8 cellular contexts compared by ENCODE assay signal in genomic region chr17:18319604-18320256, GRCh38. TPM values are rescaled to one million over a fixed set of nuclear protein-coding genes. Genes with fewer than 3 reads are reported as not detected.
A peak's percentile ranks its signal among the peaks of the same experiment; 100 is the strongest.
DNase-seq lines count a peak whose midpoint lies in the region; ATAC-seq, FAIRE-seq and TF ChIP-seq lines count a peak whose summit lies in the region.

No MANE protein-coding gene starts in this region.

- peaks cover 31 to 35% of the 10 kb centered on the region in 2 donors for H3K4me1 ChIP-seq in kidney (ENCODE audit: control insufficient read depth in 1 of 2, insufficient read depth in 1 of 2, low read depth in 1 of 2, low read length in 2 of 2)

- TF ChIP-seq CTCF in kidney (IDR thresholded peaks at IDR 0.05; ENCODE audit: borderline replicate concordance, extremely low read depth, insufficient read depth) = peak; percentile 28

- H3K9ac ChIP-seq in kidney (ENCODE audit: low read length in 2 of 2) = no peak overlapping the region

- no peak overlapping the region for H3K27ac Mint-ChIP-seq in activated CD4-positive, alpha-beta T cell treated with anti-CD3 and anti-CD28 coated beads, Interleukin-2, amount 10 ng/mL, durations not matched to agents 7 days and 5 days

- FAIRE-seq in kidney (lab: Jason Lieb, UNC) = no peak
- peak; percentile 86 for FAIRE-seq in urothelium cell line (lab: Jason Lieb, UNC)

- POLR2A ChIA-PET in activated CD4-positive, alpha-beta T cell treated with anti-CD3 and anti-CD28 coated beads, Interleukin-2, amount 10 ng/mL, durations not matched to agents 7 days and 5 days (lab: Charles Lee) = no interaction called here

- ATAC-seq in GM18873 (IDR thresholded peaks at IDR 0.05; ENCODE audit: low FRiP score, unreplicated experiment) = no peak

- peaks cover 17 to 43% of the 10 kb centered on the region in 2 donors for H3K36me3 ChIP-seq in kidney (ENCODE audit: control insufficient read depth in 1 of 2, insufficient read depth in 2 of 2, low read length in 2 of 2)

- intact Hi-C loops in kidney (cut with DNase I) = no loop called here

- H3K9me3 Mint-ChIP-seq in activated CD4-positive, alpha-beta T cell treated with anti-CD3 and anti-CD28 coated beads, Interleukin-2, amount 10 ng/mL, durations not matched to agents 7 days and 5 days = no peaks in the 10 kb centered on the region

- peak overlapping the region in 1 of 2 donors; percentile 35 for H3K4me3 ChIP-seq in kidney (ENCODE audit: low read length in 2 of 2)

- no peaks in the 10 kb centered on the region for H3K9me3 ChIP-seq in kidney (ENCODE audit: control insufficient read depth in 1 of 2, low read length in 2 of 2)

- no peak overlapping the region for H3K27ac ChIP-seq in kidney (ENCODE audit: low read depth in 2 of 2, low read length in 2 of 2)

- peak; percentile 34 for DNase-seq in activated CD4-positive, alpha-beta T cell treated with anti-CD3 and anti-CD28 coated beads, Interleukin-2, amount 10 ng/mL, durations not matched to agents 7 days and 5 days
- no peak for DNase-seq in activated CD4-positive, alpha-beta T cell treated with anti-CD3 and anti-CD28 coated beads for 48 hours
- DNase-seq in NCI-H2171 (lab: John Stamatoyannopoulos, UW) (peak; percentile 15), astrocyte of the hippocampus (ENCODE audit: low read depth, low spot score) (peak; percentile 69), kidney (peak; percentile 52), urothelium cell line (ENCODE audit: low spot score) (peak; percentile 27), NCI-H2029 (lab: John Stamatoyannopoulos, UW) (no peak)

- H3K36me3 Mint-ChIP-seq in activated CD4-positive, alpha-beta T cell treated with anti-CD3 and anti-CD28 coated beads, Interleukin-2, amount 10 ng/mL, durations not matched to agents 7 days and 5 days (ENCODE audit: low read depth) = peaks cover 40% of the 10 kb centered on the region

- peaks cover 51% of the 10 kb centered on the region for H3K4me1 Mint-ChIP-seq in activated CD4-positive, alpha-beta T cell treated with anti-CD3 and anti-CD28 coated beads, Interleukin-2, amount 10 ng/mL, durations not matched to agents 7 days and 5 days

- CTCF ChIA-PET in activated CD4-positive, alpha-beta T cell treated with anti-CD3 and anti-CD28 coated beads, Interleukin-2, amount 10 ng/mL, durations not matched to agents 7 days and 5 days (lab: Charles Lee) = interaction anchor here (0.7 to 1.8 kb wide), 4 partner anchors 9 to 45 kb away, joined by 3 to 8 read pairs (median 4); no protein-coding TSS in a partner anchor

- H3K4me3 Mint-ChIP-seq in activated CD4-positive, alpha-beta T cell treated with anti-CD3 and anti-CD28 coated beads, Interleukin-2, amount 10 ng/mL, durations not matched to agents 7 days and 5 days = no peak overlapping the region

- H3K27me3 Mint-ChIP-seq in activated CD4-positive, alpha-beta T cell treated with anti-CD3 and anti-CD28 coated beads, Interleukin-2, amount 10 ng/mL, durations not matched to agents 7 days and 5 days = no peaks in the 10 kb centered on the region

RNA-seq across cellular contexts. Expression of gene SMCR8, which starts 4.6 kb away (rescaled TPM):
- total RNA-seq in activated CD4-positive, alpha-beta T cell treated with anti-CD3 and anti-CD28 coated beads, Interleukin-2, amount 10 ng/mL, durations not matched to agents 7 days and 5 days = 10 to 100 TPM; 25.0 to 25.8 TPM
- 22.4 TPM for total RNA-seq in kidney
- 3.1 TPM for polyA plus RNA-seq in kidney (ENCODE audit: insufficient read depth, low read depth, low replicate concordance)

RNA-seq across cellular contexts. Expression of gene TOP3A, which starts 4.9 kb away (rescaled TPM):
- 10 to 100 TPM; 57.6 to 62.8 TPM for total RNA-seq in activated CD4-positive, alpha-beta T cell treated with anti-CD3 and anti-CD28 coated beads, Interleukin-2, amount 10 ng/mL, durations not matched to agents 7 days and 5 days
- total RNA-seq in kidney = 30.3 TPM
- 7.9 TPM for polyA plus RNA-seq in kidney (ENCODE audit: insufficient read depth, low read depth, low replicate concordance)

RNA-seq across cellular contexts. Expression of gene SHMT1, which starts 43.6 kb away (rescaled TPM):
- total RNA-seq in activated CD4-positive, alpha-beta T cell treated with anti-CD3 and anti-CD28 coated beads, Interleukin-2, amount 10 ng/mL, durations not matched to agents 7 days and 5 days = 10 to 100 TPM; 49.9 to 51.8 TPM
- 162 TPM for total RNA-seq in kidney
- polyA plus RNA-seq in kidney (ENCODE audit: insufficient read depth, low read depth, low replicate concordance) = 241 TPM

RNA-seq across cellular contexts. Expression of gene EVPLL, which starts 57.8 kb away (rescaled TPM):
- not detected for total RNA-seq in activated CD4-positive, alpha-beta T cell treated with anti-CD3 and anti-CD28 coated beads, Interleukin-2, amount 10 ng/mL, durations not matched to agents 7 days and 5 days
- 1.2 TPM for total RNA-seq in kidney
- 0.82 TPM for polyA plus RNA-seq in kidney (ENCODE audit: insufficient read depth, low read depth, low replicate concordance)

RNA-seq across cellular contexts. Expression of gene MIEF2, which starts 59.3 kb away (rescaled TPM):
- total RNA-seq in activated CD4-positive, alpha-beta T cell treated with anti-CD3 and anti-CD28 coated beads, Interleukin-2, amount 10 ng/mL, durations not matched to agents 7 days and 5 days = 1 to 10 TPM; 6.8 to 8.5 TPM
- total RNA-seq in kidney = 25.3 TPM
- polyA plus RNA-seq in kidney (ENCODE audit: insufficient read depth, low read depth, low replicate concordance) = 19.3 TPM

Comparison
In these comparisons a context has a peak if more than half of its experiments do, and no peak if none do; other contexts are left out.
1. DNase-seq: peak in activated CD4-positive, alpha-beta T cell treated with anti-CD3 and anti-CD28 coated beads, Interleukin-2, amount 10 ng/mL, durations not matched to agents 7 days and 5 days (single experiment), NCI-H2171 (single experiment), astrocyte of the hippocampus (single experiment), kidney (single experiment) and urothelium cell line (single experiment); none in activated CD4-positive, alpha-beta T cell treated with anti-CD3 and anti-CD28 coated beads for 48 hours (single experiment) and NCI-H2029 (single experiment).